8 cellular contexts compared by ENCODE assay signal in the genomic region with DNA sequence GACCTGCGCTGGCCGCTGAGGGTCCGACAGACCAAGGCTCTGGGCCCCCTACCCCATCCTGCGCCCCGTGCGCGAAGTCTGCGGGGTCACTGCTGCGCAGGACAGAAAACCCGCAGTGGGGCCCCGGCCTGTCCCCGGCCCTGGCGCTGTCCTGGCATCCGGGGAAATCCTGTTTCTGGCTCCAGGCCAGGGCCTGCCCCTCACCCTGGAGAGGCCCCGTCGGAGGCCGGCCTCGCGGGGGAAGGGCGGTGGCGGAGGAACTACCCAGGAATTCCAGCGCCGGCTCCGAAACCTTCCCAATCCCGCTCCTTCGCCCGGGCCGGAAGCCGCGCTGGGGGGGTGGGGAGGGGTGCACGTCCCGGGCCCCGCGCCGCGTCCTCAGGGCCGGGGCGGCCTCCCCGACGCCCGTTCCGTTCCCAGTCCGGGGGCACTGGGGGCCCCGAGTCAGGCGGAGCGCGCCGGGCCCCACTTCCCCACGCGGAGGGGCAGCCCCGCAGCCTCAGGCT.
A peak's percentile ranks its signal among the peaks of the same experiment; 100 is the strongest.
DNase-seq lines count a peak whose midpoint lies in the region; ATAC-seq and TF ChIP-seq lines count a peak whose summit lies in the region.

No MANE protein-coding gene starts in this region.

- intact Hi-C loops in activated CD8-positive, alpha-beta T cell treated with anti-CD3 and anti-CD28 coated beads for 36 hours (cut with micrococcal nuclease), result no loop called here
- intact Hi-C loops in posterior vena cava (cut with DNase I), result no loop called here

- no peaks in the 10 kb centered on the region for H3K9me3 Mint-ChIP-seq in activated CD8-positive, alpha-beta T cell treated with anti-CD3 and anti-CD28 coated beads for 36 hours

- H3K27ac Mint-ChIP-seq in activated CD8-positive, alpha-beta T cell treated with anti-CD3 and anti-CD28 coated beads for 36 hours, result no peak overlapping the region

- H3K4me1 Mint-ChIP-seq in activated CD8-positive, alpha-beta T cell treated with anti-CD3 and anti-CD28 coated beads for 36 hours (ENCODE audit: low read depth), result peaks cover 20% of the 10 kb centered on the region

- H3K36me3 Mint-ChIP-seq in activated CD8-positive, alpha-beta T cell treated with anti-CD3 and anti-CD28 coated beads for 36 hours (ENCODE audit: low read depth), result no peaks in the 10 kb centered on the region

- H3K36me3 ChIP-seq in cardiac muscle cell, result no peaks in the 10 kb centered on the region

- peak; percentile 14 for ATAC-seq in activated CD8-positive, alpha-beta T cell treated with anti-CD3 and anti-CD28 coated beads for 36 hours
- ATAC-seq in GM21723 (IDR thresholded peaks at IDR 0.05; ENCODE audit: unreplicated experiment), result no peak

- H3K9me3 ChIP-seq in cardiac muscle cell (ENCODE audit: low read depth), result no peaks in the 10 kb centered on the region

- POLR2A ChIA-PET in activated CD8-positive, alpha-beta T cell treated with anti-CD3 and anti-CD28 coated beads for 36 hours (lab: Charles Lee), result interaction anchor here (1.2 to 4.8 kb wide), 4 partner anchors 11 to 119 kb away, joined by 5 to 33 read pairs (median 6); partner anchors contain the start of gene FAAP20

- H3K4me1 ChIP-seq in cardiac muscle cell (ENCODE audit: low read depth), result peaks cover 27% of the 10 kb centered on the region

- CTCF ChIA-PET in activated CD8-positive, alpha-beta T cell treated with anti-CD3 and anti-CD28 coated beads for 36 hours (lab: Charles Lee), result interaction anchor here (1.3 to 2.6 kb wide), 7 partner anchors 22 to 140 kb away, joined by 3 to 18 read pairs (median 6); partner anchors contain the start of gene FAAP20

- H3K27me3 ChIP-seq in cardiac muscle cell, result no peaks in the 10 kb centered on the region

- DNase-seq in stimulated activated CD4-positive, alpha-beta T cell treated with anti-CD3 and anti-CD28 coated beads, Interleukin-15, amount 100 ng/mL, for 24 hours, result peak; percentile 39
- DNase-seq in stimulated activated CD4-positive, alpha-beta T cell treated with anti-CD3 and anti-CD28 coated beads, Interleukin-1b, Interleukin-23, amount 100 ng/mL, for 48 hours, result no peak
- DNase-seq in activated CD8-positive, alpha-beta T cell treated with anti-CD3 and anti-CD28 coated beads for 36 hours, result peak; percentile 37
- DNase-seq in cardiac muscle cell (ENCODE audit: low read depth in 1 of 2, low spot score in 1 of 2), result peak; percentile 83 to 92
- DNase-seq in posterior vena cava (ENCODE audit: low spot score), result peak; percentile 92
- DNase-seq in midbrain (lab: John Stamatoyannopoulos, UW), result no peak
- DNase-seq in activated CD4-positive, alpha-beta T cell treated with anti-CD3 and anti-CD28 coated beads, Interleukin-2, amount 50 U/mL, for 1 hour, result no peak

- H3K27me3 Mint-ChIP-seq in activated CD8-positive, alpha-beta T cell treated with anti-CD3 and anti-CD28 coated beads for 36 hours, result no peaks in the 10 kb centered on the region

- TF ChIP-seq CTCF in activated CD8-positive, alpha-beta T cell treated with anti-CD3 and anti-CD28 coated beads for 36 hours (IDR thresholded peaks at IDR 0.05), result no peak
- TF ChIP-seq CTCF in cardiac muscle cell (IDR thresholded peaks at IDR 0.05; ENCODE audit: low read depth, low read length), result no peak

- H3K27ac ChIP-seq in cardiac muscle cell, result peak overlapping the region; percentile 95

- H3K4me3 ChIP-seq in cardiac muscle cell, result peak overlapping the region; percentile 62

- no peak overlapping the region for H3K4me3 Mint-ChIP-seq in activated CD8-positive, alpha-beta T cell treated with anti-CD3 and anti-CD28 coated beads for 36 hours

Comparison
In these comparisons a context has a peak if more than half of its experiments do, and no peak if none do; other contexts are left out.
1. DNase-seq: peak in stimulated activated CD4-positive, alpha-beta T cell treated with anti-CD3 and anti-CD28 coated beads, Interleukin-15, amount 100 ng/mL, for 24 hours (single experiment), activated CD8-positive, alpha-beta T cell treated with anti-CD3 and anti-CD28 coated beads for 36 hours (single experiment), cardiac muscle cell (2 of 2) and posterior vena cava (single experiment); none in stimulated activated CD4-positive, alpha-beta T cell treated with anti-CD3 and anti-CD28 coated beads, Interleukin-1b, Interleukin-23, amount 100 ng/mL, for 48 hours (single experiment), midbrain (single experiment) and activated CD4-positive, alpha-beta T cell treated with anti-CD3 and anti-CD28 coated beads, Interleukin-2, amount 50 U/mL, for 1 hour (single experiment).